In the genomic region with DNA sequence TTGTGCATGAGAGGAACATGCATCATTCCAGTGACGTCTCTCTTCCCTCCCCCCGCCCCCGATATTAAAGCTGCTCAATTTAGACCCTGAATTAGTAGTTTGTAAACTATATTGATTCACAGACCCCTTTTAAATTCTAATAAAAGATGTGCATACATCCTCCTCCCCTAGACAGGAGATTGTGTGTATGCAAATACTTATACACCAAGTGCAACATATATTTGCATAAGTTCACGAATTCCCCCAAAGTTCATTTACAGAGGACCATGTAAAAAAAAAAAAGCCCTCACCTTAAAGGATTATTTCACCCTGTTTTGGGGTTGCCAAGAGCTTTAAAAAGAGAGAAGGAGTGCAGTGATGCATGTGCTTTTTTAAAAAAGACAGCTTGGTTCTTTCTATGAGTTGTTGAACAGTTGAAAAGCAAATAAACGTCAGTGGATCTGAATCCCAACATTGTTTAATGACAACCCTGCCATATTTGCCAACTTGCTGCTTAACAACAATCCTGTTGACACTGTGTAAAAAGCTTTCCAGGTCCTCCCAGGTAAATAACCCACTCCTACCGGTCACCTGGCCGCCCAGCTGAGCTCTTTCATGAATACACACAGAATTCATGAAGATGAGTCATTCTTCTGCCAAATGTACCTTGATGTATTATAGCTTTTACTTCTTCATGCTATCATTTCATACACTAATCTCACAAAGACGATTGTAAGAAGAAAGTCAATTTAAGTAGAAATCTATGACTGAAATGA, we compare ENCODE assay signal across 9 cellular contexts.
DNase-seq lines count a peak whose midpoint lies in the region; ATAC-seq and TF ChIP-seq lines count a peak whose summit lies in the region.
"Had no signal": no experiment of that assay in that cellular context is flagged by ENCODE, and none has a peak within 500 bp of the region (broad histone marks: within the 10 kb centered on the region; RNA-seq: fewer than 3 reads in every experiment).

No MANE protein-coding gene starts in this region.

- ATAC-seq in foreskin keratinocyte (peak; percentile 66), T-cell (replicated peaks in 1 of 4) (no peak)

- H3K36me3 ChIP-seq in transverse colon = no peaks in the 10 kb centered on the region
- H3K36me3 ChIP-seq: HAP-1 had no signal

- 43 to 46% methylated on average over 6 to 8 of the region's 8 CpGs for WGBS in transverse colon (ENCODE audit: low coverage in 1 of 2), 2 donors

- in situ Hi-C loops in transverse colon (cut with MboI; ENCODE audit: low pct_ligation_motif_present in 1 of 4, low pct_unique_long_range_greater_than_20kb in 1 of 4, low sequenced_read_pairs in 3 of 4) = loop anchor here in 1 of 4 donors (25.0 kb wide), 1 partner anchor 103 kb away; no protein-coding TSS in a partner anchor

- no peaks in the 10 kb centered on the region for H3K4me1 Mint-ChIP-seq in T-cell

- H3K27me3 ChIP-seq in foreskin keratinocyte (no peaks in the 10 kb centered on the region), transverse colon (no peaks in the 10 kb centered on the region)

- no peak for TF ChIP-seq EP300 in transverse colon (IDR thresholded peaks at IDR 0.05; ENCODE audit: low read depth)

- H3K4me1 ChIP-seq in foreskin keratinocyte (peaks cover 28% of the 10 kb centered on the region), transverse colon (peaks cover 0 to 16% (median 10%) of the 10 kb centered on the region in 4 donors)
- H3K4me1 ChIP-seq: HAP-1 had no signal

- H3K27ac ChIP-seq in foreskin keratinocyte = peak overlapping the region; percentile 40
- peak overlapping the region; percentile 30 to 66 (median 56) for H3K27ac ChIP-seq in transverse colon

- no peak overlapping the region for H3K4me3 Mint-ChIP-seq in T-cell

- intact Hi-C loops in transverse colon (cut with DNase I; ENCODE audit: low total_unique reads) = no loop called here

- no peaks in the 10 kb centered on the region for H3K9me3 ChIP-seq in transverse colon
- H3K9me3 ChIP-seq: HAP-1 had no signal

- peaks cover 0 to 1% of the 10 kb centered on the region in 2 donors for H3K27me3 Mint-ChIP-seq in T-cell

- no peaks in the 10 kb centered on the region for H3K36me3 Mint-ChIP-seq in T-cell

- CTCF ChIA-PET in T-cell (lab: Charles Lee) = interaction anchor here (0.6 kb wide), 3 partner anchors 12 to 89 kb away, joined by 3 to 5 read pairs (median 4); no protein-coding TSS in a partner anchor

- peaks cover 0 to 3% (median 0%) of the 10 kb centered on the region in 3 donors for H3K9me3 Mint-ChIP-seq in T-cell

- no peak overlapping the region for H3K4me3 ChIP-seq in transverse colon
- H3K4me3 ChIP-seq: HAP-1 had no signal

- H3K27ac Mint-ChIP-seq in T-cell = no peak overlapping the region

- no peak for TF ChIP-seq POLR2A in transverse colon (IDR thresholded peaks at IDR 0.05)

- TF ChIP-seq CTCF in foreskin keratinocyte (conservative IDR thresholded peaks at IDR 0.05) (no peak), transverse colon (IDR thresholded peaks at IDR 0.05) (peak in 1 of 5 experiments; percentile 19)

- DNase-seq in NCI-H1092 (lab: John Stamatoyannopoulos, UW) = peak; percentile 69
- DNase-seq in NCI-H526 treated with DMSO at 0.1 percent for 48 hours (lab: John Stamatoyannopoulos, UW) = peak; percentile 97
- peak; percentile 46 to 66 for DNase-seq in foreskin keratinocyte
- DNase-seq in transverse colon = peak; percentile 75
- DNase-seq in T-cell = no peak
- no peak for DNase-seq in dermis blood vessel endothelial cell
- DNase-seq in activated CD4-positive, alpha-beta T cell treated with anti-CD3 and anti-CD28 coated beads, Interleukin-2, amount 50 U/mL, for 48 hours = no peak
- no peak for DNase-seq in DMS 273 treated with DMSO at 0.1 percent for 48 hours (lab: John Stamatoyannopoulos, UW)

- POLR2A ChIA-PET in T-cell (lab: Charles Lee) = no interaction called here

Comparison
In these comparisons a context has a peak if more than half of its experiments do, and no peak if none do; other contexts are left out.
1. DNase-seq: peak in NCI-H1092 (single experiment), NCI-H526 treated with DMSO at 0.1 percent for 48 hours (single experiment), foreskin keratinocyte (2 of 2) and transverse colon (single experiment); none in T-cell (0 of 34), dermis blood vessel endothelial cell (single experiment), activated CD4-positive, alpha-beta T cell treated with anti-CD3 and anti-CD28 coated beads, Interleukin-2, amount 50 U/mL, for 48 hours (0 of 2) and DMS 273 treated with DMSO at 0.1 percent for 48 hours (single experiment).